17 cellular contexts compared by ENCODE assay signal in genomic region chr19:52197964-52198363, GRCh38.
"Had no signal": no experiment of that assay in that cellular context is flagged by ENCODE, and none has a peak within 500 bp of the region (broad histone marks: within the 10 kb centered on the region; RNA-seq: fewer than 3 reads in every experiment).

No MANE protein-coding gene starts in this region.

- H3K4me3 Mint-ChIP-seq: activated CD4-positive, alpha-beta memory T cell treated with anti-CD3 and anti-CD28 coated beads, Interleukin-2, amount 10 ng/mL, durations not matched to agents 7 days and 5 days; activated CD8-positive, alpha-beta memory T cell treated with anti-CD3 and anti-CD28 coated beads, Interleukin-2, amount 10 ng/mL, durations not matched to agents 7 days and 5 days; mesothelial cell of epicardium; nephron progenitor cell; stimulated activated naive CD8-positive, alpha-beta T cell treated with anti-CD3 and anti-CD28 coated beads, Interleukin-15, Interleukin-2, amounts not matched to agents 100 ng/mL and 50 ng/mL, for 24 hours; type B pancreatic cell had no signal

- H3K27ac Mint-ChIP-seq: activated CD4-positive, alpha-beta memory T cell treated with anti-CD3 and anti-CD28 coated beads, Interleukin-2, amount 10 ng/mL, durations not matched to agents 7 days and 5 days; activated CD8-positive, alpha-beta memory T cell treated with anti-CD3 and anti-CD28 coated beads, Interleukin-2, amount 10 ng/mL, durations not matched to agents 7 days and 5 days; mesothelial cell of epicardium; nephron progenitor cell; stimulated activated naive CD8-positive, alpha-beta T cell treated with anti-CD3 and anti-CD28 coated beads, Interleukin-15, Interleukin-2, amounts not matched to agents 100 ng/mL and 50 ng/mL, for 24 hours; type B pancreatic cell had no signal

- H3K27me3 ChIP-seq: cardiac muscle cell had no signal

- H3K9me3 Mint-ChIP-seq: mesothelial cell of epicardium; nephron progenitor cell; stimulated activated naive CD8-positive, alpha-beta T cell treated with anti-CD3 and anti-CD28 coated beads, Interleukin-15, Interleukin-2, amounts not matched to agents 100 ng/mL and 50 ng/mL, for 24 hours; type B pancreatic cell had no signal

- H3K4me3 ChIP-seq: cardiac muscle cell, lung, skin epidermis had no signal

- H3K27me3 Mint-ChIP-seq: activated CD4-positive, alpha-beta memory T cell treated with anti-CD3 and anti-CD28 coated beads, Interleukin-2, amount 10 ng/mL, durations not matched to agents 7 days and 5 days; activated CD8-positive, alpha-beta memory T cell treated with anti-CD3 and anti-CD28 coated beads, Interleukin-2, amount 10 ng/mL, durations not matched to agents 7 days and 5 days; stimulated activated naive CD8-positive, alpha-beta T cell treated with anti-CD3 and anti-CD28 coated beads, Interleukin-15, Interleukin-2, amounts not matched to agents 100 ng/mL and 50 ng/mL, for 24 hours; type B pancreatic cell had no signal

- H3K27ac ChIP-seq: cardiac muscle cell had no signal

- DNase-seq: activated CD4-positive, alpha-beta memory T cell treated with anti-CD3 and anti-CD28 coated beads, Interleukin-2, amount 10 ng/mL, durations not matched to agents 7 days and 5 days; activated CD4-positive, alpha-beta T cell treated with anti-CD3 and anti-CD28 coated beads for 4 hours; activated CD8-positive, alpha-beta memory T cell treated with anti-CD3 and anti-CD28 coated beads, Interleukin-2, amount 10 ng/mL, durations not matched to agents 7 days and 5 days; activated effector memory CD4-positive, alpha-beta T cell treated with Interleukin-2 at 50 U/mL for 16 hours; activated naive CD4-positive, alpha-beta T cell treated with anti-CD3 and anti-CD28 coated beads, Interleukin-2, amount 50 U/mL, for 16 hours; effector memory CD4-positive, alpha-beta T cell; foreskin fibroblast; hippocampal formation; nephron progenitor cell; nucleus accumbens; SW 1271 had no signal
